In genomic region chr3:141250342-141250741, GRCh38 we compare ENCODE assay signal across 2 cellular contexts.
A peak's percentile ranks its signal among the peaks of the same experiment; 100 is the strongest.
TF ChIP-seq lines count a peak whose summit lies in the region.

No MANE protein-coding gene starts in this region.

TF ChIP-seq in IMR-90, 13 proteins besides CTCF, POLR2A, EP300 and RAD21:
- no peak for TF ChIP-seq CEBPB (IDR thresholded peaks at IDR 0.05; ENCODE audit: low read depth, low read length)
- no peak for TF ChIP-seq RFX5 (IDR thresholded peaks at IDR 0.05; ENCODE audit: low read depth, low read length)
- peak; percentile 73 for TF ChIP-seq USF2 (IDR thresholded peaks at IDR 0.05; ENCODE audit: low read depth, low read length)
- no peak for TF ChIP-seq SMC3 (IDR thresholded peaks at IDR 0.05; ENCODE audit: low read depth, low read length)
- no peak for TF ChIP-seq MAFK (IDR thresholded peaks at IDR 0.05; ENCODE audit: low read depth, low read length)
- TF ChIP-seq FOS (IDR thresholded peaks at IDR 0.05; ENCODE audit: low read depth, low read length) = no peak
- no peak for TF ChIP-seq CHD1 (IDR thresholded peaks at IDR 0.05; ENCODE audit: low read depth, low read length)

TF ChIP-seq in GM12878, 131 proteins besides CTCF, POLR2A, EP300 and RAD21:
- peak; percentile 53 for TF ChIP-seq USF1 (IDR thresholded peaks at IDR 0.05; ENCODE audit: borderline replicate concordance, extremely low read length, insufficient read depth, low read depth, low read length)
- no peak for TF ChIP-seq BCL11A (IDR thresholded peaks at IDR 0.05; ENCODE audit: low read depth, low read length)
